In genomic region chrX:40272141-40272540, GRCh38 we compare ENCODE assay signal across 21 cellular contexts.
"Had no signal": no experiment of that assay in that cellular context is flagged by ENCODE, and none has a peak within 500 bp of the region (broad histone marks: within the 10 kb centered on the region; RNA-seq: fewer than 3 reads in every experiment).

No MANE protein-coding gene starts in this region.

- H3K4me2 ChIP-seq: hepatocyte had no signal

- H3K9me3 Mint-ChIP-seq: activated T-cell treated with anti-CD3 and anti-CD28 coated beads, Interleukin-2, amount 50 U/mL, for 4 hours; memory B cell; stimulated activated memory B cell treated with anti-CD40 and anti-IgM and Interleukin-4, amounts not matched to agents 10 μg/mL and 1 μg/mL and 100 μg/mL, for 72 hours had no signal

- DNase-seq: activated CD4-positive, alpha-beta T cell treated with anti-CD3 and anti-CD28 coated beads for 36 hours; activated CD4-positive, alpha-beta T cell treated with anti-CD3 and anti-CD28 coated beads, Interleukin-2, amount 50 U/mL, for 48 hours; activated CD8-positive, alpha-beta memory T cell treated with anti-CD3 and anti-CD28 coated beads, Interleukin-2, amount 50 U/mL, for 48 hours; activated naive CD4-positive, alpha-beta T cell treated with Interleukin-2 at 50 U/mL for 16 hours; activated naive CD8-positive, alpha-beta T cell treated with anti-CD3 and anti-CD28 coated beads for 36 hours; activated T-cell treated with anti-CD3 and anti-CD28 coated beads, Interleukin-2, amount 50 U/mL, for 4 hours; anterior cingulate cortex; foreskin fibroblast; kidney glomerular epithelial cell; right lobe of liver; small intestine; stimulated activated CD4-positive, alpha-beta T cell treated with anti-CD3 and anti-CD28 coated beads, Interleukin-15, amount 100 ng/mL, for 24 hours; T-helper 1 cell; T-helper 9 cell; testis; upper lobe of right lung had no signal

- H3K36me3 Mint-ChIP-seq: activated naive CD8-positive, alpha-beta T cell treated with anti-CD3 and anti-CD28 coated beads for 36 hours; brain; memory B cell; stimulated activated memory B cell treated with anti-CD40 and anti-IgM and Interleukin-4, amounts not matched to agents 10 μg/mL and 1 μg/mL and 100 μg/mL, for 72 hours; WTC11 had no signal

- H3K4me3 Mint-ChIP-seq: activated CD4-positive, alpha-beta T cell treated with anti-CD3 and anti-CD28 coated beads for 36 hours; activated naive CD8-positive, alpha-beta T cell treated with anti-CD3 and anti-CD28 coated beads for 36 hours; activated T-cell treated with anti-CD3 and anti-CD28 coated beads, Interleukin-2, amount 50 U/mL, for 4 hours; memory B cell; stimulated activated memory B cell treated with anti-CD40 and anti-IgM and Interleukin-4, amounts not matched to agents 10 μg/mL and 1 μg/mL and 100 μg/mL, for 72 hours; WTC11 had no signal

- H3K9me3 ChIP-seq: right lobe of liver, testis, upper lobe of right lung had no signal

- H3K27me3 ChIP-seq: hepatocyte, right lobe of liver, testis, upper lobe of right lung had no signal

- H3K4me1 ChIP-seq: right lobe of liver, upper lobe of right lung had no signal

- H3K27me3 Mint-ChIP-seq: activated CD4-positive, alpha-beta T cell treated with anti-CD3 and anti-CD28 coated beads for 36 hours; activated naive CD8-positive, alpha-beta T cell treated with anti-CD3 and anti-CD28 coated beads for 36 hours; memory B cell; stimulated activated memory B cell treated with anti-CD40 and anti-IgM and Interleukin-4, amounts not matched to agents 10 μg/mL and 1 μg/mL and 100 μg/mL, for 72 hours had no signal

- H3K27ac Mint-ChIP-seq: activated CD4-positive, alpha-beta T cell treated with anti-CD3 and anti-CD28 coated beads for 36 hours; activated naive CD8-positive, alpha-beta T cell treated with anti-CD3 and anti-CD28 coated beads for 36 hours; memory B cell; stimulated activated memory B cell treated with anti-CD40 and anti-IgM and Interleukin-4, amounts not matched to agents 10 μg/mL and 1 μg/mL and 100 μg/mL, for 72 hours; WTC11 had no signal

- H3K36me3 ChIP-seq: right lobe of liver, upper lobe of right lung had no signal

- H3K4me3 ChIP-seq: hepatocyte, right lobe of liver, testis, upper lobe of right lung had no signal

- H3K27ac ChIP-seq: hepatocyte, right lobe of liver, testis, upper lobe of right lung had no signal

- ATAC-seq: activated CD4-positive, alpha-beta T cell treated with anti-CD3 and anti-CD28 coated beads for 36 hours; activated T-cell treated with anti-CD3 and anti-CD28 coated beads, Interleukin-2, amount 50 U/mL, for 4 hours; right lobe of liver; stimulated activated memory B cell treated with anti-CD40 and anti-IgM and Interleukin-4, amounts not matched to agents 10 μg/mL and 1 μg/mL and 100 μg/mL, for 72 hours; upper lobe of right lung; WTC11 had no signal
